Comparison of ENCODE assay signal across 20 cellular contexts in the genomic region with DNA sequence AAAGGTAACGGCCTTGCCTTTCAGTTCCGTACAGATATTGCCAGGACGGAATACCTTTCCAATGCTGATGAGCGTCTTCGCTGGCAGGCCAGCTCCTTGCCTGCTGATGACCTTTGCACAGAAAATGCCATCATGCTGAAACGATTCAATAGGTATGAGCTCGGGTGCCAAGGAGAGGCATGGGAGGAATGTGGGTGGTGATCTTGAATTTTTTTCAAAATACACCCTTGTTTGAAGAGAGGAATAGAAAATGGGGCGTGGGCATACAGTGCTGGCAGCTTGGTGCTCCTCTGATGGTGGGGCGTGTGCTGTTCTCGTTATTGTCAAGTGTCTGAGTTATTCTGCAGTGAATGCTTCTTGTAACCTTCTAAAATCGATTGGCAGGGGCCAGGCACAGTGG. TPM values are rescaled to one million over a fixed set of nuclear protein-coding genes. Genes with fewer than 3 reads are reported as not detected.
A peak's percentile ranks its signal among the peaks of the same experiment; 100 is the strongest.
DNase-seq lines count a peak whose midpoint lies in the region; ATAC-seq and TF ChIP-seq lines count a peak whose summit lies in the region.
"Had no signal": no experiment of that assay in that cellular context is flagged by ENCODE, and none has a peak within 500 bp of the region (broad histone marks: within the 10 kb centered on the region; RNA-seq: fewer than 3 reads in every experiment).

No MANE protein-coding gene starts in this region.

- H3K27me3 ChIP-seq in transverse colon = no peaks in the 10 kb centered on the region
- H3K27me3 ChIP-seq: MG63 had no signal

- H3K4me1 Mint-ChIP-seq in endothelial cell (ENCODE audit: unreplicated experiment) (no peaks in the 10 kb centered on the region), nephron progenitor cell (no peaks in the 10 kb centered on the region)

- intact Hi-C loops in transverse colon (cut with DNase I; ENCODE audit: low total_unique reads) = no loop called here
- intact Hi-C loops in posterior vena cava (cut with DNase I) = no loop called here

- H3K36me3 ChIP-seq in transverse colon = peaks cover 0 to 94% (median 53%) of the 10 kb centered on the region in 4 donors

- no peak overlapping the region for H3K27ac Mint-ChIP-seq in endothelial cell (ENCODE audit: unreplicated experiment)
- H3K27ac Mint-ChIP-seq in nephron progenitor cell = peak overlapping the region; percentile 50

- H3K4me1 ChIP-seq in transverse colon = peaks cover 0 to 4% (median 1%) of the 10 kb centered on the region in 4 donors
- H3K4me1 ChIP-seq: A549 had no signal

- no peak overlapping the region for H3K4me3 ChIP-seq in transverse colon
- H3K4me3 ChIP-seq: A549, MG63 had no signal

- 81 to 100% methylated on average over 4 to 11 of the region's 11 CpGs for WGBS in transverse colon (ENCODE audit: low coverage in 1 of 2), 2 donors

- H3K36me3 Mint-ChIP-seq in endothelial cell (ENCODE audit: low read depth, unreplicated experiment) = peaks cover 57% of the 10 kb centered on the region
- peaks cover 74% of the 10 kb centered on the region for H3K36me3 Mint-ChIP-seq in nephron progenitor cell (ENCODE audit: low read depth)

- peak; percentile 1; the same call in 1 of the 2 replicates for TF ChIP-seq RAD21 in Ishikawa (IDR thresholded peaks at IDR 0.05; ENCODE audit: low read depth)

- H3K9me3 Mint-ChIP-seq in endothelial cell (ENCODE audit: unreplicated experiment) = no peaks in the 10 kb centered on the region
- H3K9me3 Mint-ChIP-seq in nephron progenitor cell = no peaks in the 10 kb centered on the region

- in situ Hi-C loops in ACHN (cut with HindIII; ENCODE audit: low pct_ligation_motif_present, low pct_unique_long_range_greater_than_20kb, low sequenced_read_pairs) (no loop called here), transverse colon (cut with MboI; ENCODE audit: low pct_ligation_motif_present in 1 of 4, low pct_unique_long_range_greater_than_20kb in 1 of 4, low sequenced_read_pairs in 3 of 4) (no loop called here)

- H3K9me3 ChIP-seq in transverse colon = no peaks in the 10 kb centered on the region
- H3K9me3 ChIP-seq: A549, MG63 had no signal

- TF ChIP-seq EP300 in Ishikawa (IDR thresholded peaks at IDR 0.05; ENCODE audit: borderline replicate concordance) (no peak; the same call in 1 of the 2 replicates), transverse colon (IDR thresholded peaks at IDR 0.05; ENCODE audit: low read depth) (no peak)

- H3K4me3 Mint-ChIP-seq in endothelial cell (ENCODE audit: unreplicated experiment) (peak overlapping the region; percentile 78), nephron progenitor cell (no peak overlapping the region)

- TF ChIP-seq CTCF in endothelial cell (IDR thresholded peaks at IDR 0.05; ENCODE audit: unreplicated experiment) (no peak), nephron progenitor cell (IDR thresholded peaks at IDR 0.05) (no peak), transverse colon (IDR thresholded peaks at IDR 0.05) (no peak)

- no peak for TF ChIP-seq POLR2A in transverse colon (IDR thresholded peaks at IDR 0.05)

- DNase-seq in ACHN = peak; percentile 8
- DNase-seq in endothelial cell (ENCODE audit: low spot score) = no peak
- no peak for DNase-seq in nephron progenitor cell
- DNase-seq in transverse colon = no peak
- no peak for DNase-seq in posterior vena cava (ENCODE audit: low spot score)
- DNase-seq: AML-193; DND-41; GDM1; GOT3; MG63; NCI-H1105; NCI-H1694 treated with DMSO at 0.1 percent for 48 hours; NCI-H345; NCI-H526 treated with DMSO at 0.1 percent for 48 hours; NK-92 treated with Interleukin-12 subunit alpha and Interleukin-12 subunit beta, amount 100 ng/mL, for 24 hours; OCI-M1 had no signal

- H3K27ac ChIP-seq in transverse colon = no peak overlapping the region
- H3K27ac ChIP-seq: A549, KMS-11 had no signal

- ATAC-seq in HG03457 (IDR thresholded peaks at IDR 0.05; ENCODE audit: unreplicated experiment) = no peak
- ATAC-seq: A549 had no signal

- H3K27me3 Mint-ChIP-seq in endothelial cell (ENCODE audit: unreplicated experiment) (peaks cover 8% of the 10 kb centered on the region), nephron progenitor cell (ENCODE audit: low read depth, poor library complexity) (peaks cover under 1% of the 10 kb centered on the region)

TF ChIP-seq in Ishikawa, 13 proteins besides CTCF, POLR2A, EP300 and RAD21:
- TF ChIP-seq, protein P1, sequence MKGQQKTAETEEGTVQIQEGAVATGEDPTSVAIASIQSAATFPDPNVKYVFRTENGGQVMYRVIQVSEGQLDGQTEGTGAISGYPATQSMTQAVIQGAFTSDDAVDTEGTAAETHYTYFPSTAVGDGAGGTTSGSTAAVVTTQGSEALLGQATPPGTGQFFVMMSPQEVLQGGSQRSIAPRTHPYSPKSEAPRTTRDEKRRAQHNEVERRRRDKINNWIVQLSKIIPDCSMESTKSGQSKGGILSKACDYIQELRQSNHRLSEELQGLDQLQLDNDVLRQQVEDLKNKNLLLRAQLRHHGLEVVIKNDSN (IDR thresholded peaks at IDR 0.05) = no peak
- TF ChIP-seq YY1 (IDR thresholded peaks at IDR 0.05; ENCODE audit: low read depth) = no peak
- TF ChIP-seq TEAD4 (IDR thresholded peaks at IDR 0.05) = peak; percentile 88
- TF ChIP-seq CEBPB (IDR thresholded peaks at IDR 0.05) = no peak
- no peak for TF ChIP-seq ZBTB7A (IDR thresholded peaks at IDR 0.05; ENCODE audit: low read depth)
- TF ChIP-seq NFIC (IDR thresholded peaks at IDR 0.05) = peak; percentile 57
- TF ChIP-seq TAF1 (IDR thresholded peaks at IDR 0.05; ENCODE audit: low read depth) = no peak
- no peak for TF ChIP-seq TCF12 (IDR thresholded peaks at IDR 0.05; ENCODE audit: low read depth)
- no peak for TF ChIP-seq FOXM1 (IDR thresholded peaks at IDR 0.05; ENCODE audit: borderline replicate concordance, low read depth)
- TF ChIP-seq CREB1 (IDR thresholded peaks at IDR 0.05; ENCODE audit: low read depth) = no peak
- no peak for TF ChIP-seq EGR1 (IDR thresholded peaks at IDR 0.05)
- TF ChIP-seq, protein P2, sequence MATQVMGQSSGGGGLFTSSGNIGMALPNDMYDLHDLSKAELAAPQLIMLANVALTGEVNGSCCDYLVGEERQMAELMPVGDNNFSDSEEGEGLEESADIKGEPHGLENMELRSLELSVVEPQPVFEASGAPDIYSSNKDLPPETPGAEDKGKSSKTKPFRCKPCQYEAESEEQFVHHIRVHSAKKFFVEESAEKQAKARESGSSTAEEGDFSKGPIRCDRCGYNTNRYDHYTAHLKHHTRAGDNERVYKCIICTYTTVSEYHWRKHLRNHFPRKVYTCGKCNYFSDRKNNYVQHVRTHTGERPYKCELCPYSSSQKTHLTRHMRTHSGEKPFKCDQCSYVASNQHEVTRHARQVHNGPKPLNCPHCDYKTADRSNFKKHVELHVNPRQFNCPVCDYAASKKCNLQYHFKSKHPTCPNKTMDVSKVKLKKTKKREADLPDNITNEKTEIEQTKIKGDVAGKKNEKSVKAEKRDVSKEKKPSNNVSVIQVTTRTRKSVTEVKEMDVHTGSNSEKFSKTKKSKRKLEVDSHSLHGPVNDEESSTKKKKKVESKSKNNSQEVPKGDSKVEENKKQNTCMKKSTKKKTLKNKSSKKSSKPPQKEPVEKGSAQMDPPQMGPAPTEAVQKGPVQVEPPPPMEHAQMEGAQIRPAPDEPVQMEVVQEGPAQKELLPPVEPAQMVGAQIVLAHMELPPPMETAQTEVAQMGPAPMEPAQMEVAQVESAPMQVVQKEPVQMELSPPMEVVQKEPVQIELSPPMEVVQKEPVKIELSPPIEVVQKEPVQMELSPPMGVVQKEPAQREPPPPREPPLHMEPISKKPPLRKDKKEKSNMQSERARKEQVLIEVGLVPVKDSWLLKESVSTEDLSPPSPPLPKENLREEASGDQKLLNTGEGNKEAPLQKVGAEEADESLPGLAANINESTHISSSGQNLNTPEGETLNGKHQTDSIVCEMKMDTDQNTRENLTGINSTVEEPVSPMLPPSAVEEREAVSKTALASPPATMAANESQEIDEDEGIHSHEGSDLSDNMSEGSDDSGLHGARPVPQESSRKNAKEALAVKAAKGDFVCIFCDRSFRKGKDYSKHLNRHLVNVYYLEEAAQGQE (IDR thresholded peaks at IDR 0.05; ENCODE audit: low read depth) = no peak

RNA-seq across cellular contexts. Expression of a gene that starts 52.5 kb away (rescaled TPM):
- total RNA-seq in endothelial cell (ENCODE audit: unreplicated experiment) = 246 TPM
- total RNA-seq in transverse colon = 100 to 1,000 TPM; 112 to 347 (median 235) TPM
- 100 to 1,000 TPM; 274 to 464 TPM for total RNA-seq in posterior vena cava
